Comparison of ENCODE assay signal across 1 cellular context in genomic region chr5:176747670-176748072, GRCh38.
TF ChIP-seq lines count a peak whose summit lies in the region.

No MANE protein-coding gene starts in this region.

TF ChIP-seq in H1, 55 proteins besides CTCF, POLR2A, EP300 and RAD21 (continued from another document):
- TF ChIP-seq CTBP2 (IDR thresholded peaks at IDR 0.05; ENCODE audit: borderline replicate concordance, insufficient read depth, insufficient read length, low read length) (no peak), JUN (IDR thresholded peaks at IDR 0.05; ENCODE audit: low read depth, low read length) (no peak), POU5F1 (IDR thresholded peaks at IDR 0.05; ENCODE audit: low read depth, low read length) (no peak), CBX5 (IDR thresholded peaks at IDR 0.05; ENCODE audit: low read depth, low read length) (no peak), BACH1 (IDR thresholded peaks at IDR 0.05; ENCODE audit: low read length) (no peak)
